1 cellular context compared by ENCODE assay signal in genomic region chr3:99925584-99925983, GRCh38.
TF ChIP-seq lines count a peak whose summit lies in the region.

No MANE protein-coding gene starts in this region.

TF ChIP-seq in HEK293, 187 proteins besides CTCF, POLR2A, EP300 and RAD21 (continued from another document and continues in another):
- TF ChIP-seq ZNF707 (tag by site-specific recombination; IDR thresholded peaks at IDR 0.05) (no peak), SP7 (tag by site-specific recombination; IDR thresholded peaks at IDR 0.05) (peak; percentile 19; the same call in 1 of the 2 replicates), TCF7L2 (IDR thresholded peaks at IDR 0.05; ENCODE audit: borderline replicate concordance, low read depth, low read length) (no peak), ZNF157 (tag by site-specific recombination; IDR thresholded peaks at IDR 0.05) (no peak), ZNF155 (tag by site-specific recombination; IDR thresholded peaks at IDR 0.05) (no peak), ZNF549 (tag by site-specific recombination; IDR thresholded peaks at IDR 0.05) (no peak), ZBTB26 (tag by site-specific recombination; optimal IDR thresholded peaks at IDR 0.05) (no peak), PRDM10 (tag by site-specific recombination; IDR thresholded peaks at IDR 0.05) (peak; percentile 71; the same call in 1 of the 2 replicates), ZNF585B (tag by site-specific recombination; IDR thresholded peaks at IDR 0.05) (no peak), ZNF274 (IDR thresholded peaks at IDR 0.05; ENCODE audit: low read length) (no peak), ZNF274 (tag by site-specific recombination; IDR thresholded peaks at IDR 0.05; ENCODE audit: borderline replicate concordance) (no peak), ZNF624 (tag by site-specific recombination; IDR thresholded peaks at IDR 0.05) (no peak), ZNF202 (tag by site-specific recombination; IDR thresholded peaks at IDR 0.05; ENCODE audit: borderline replicate concordance) (no peak), ZNF266 (tag by site-specific recombination; IDR thresholded peaks at IDR 0.05; ENCODE audit: low read depth) (no peak), SETDB1 (IDR thresholded peaks at IDR 0.05; ENCODE audit: insufficient read length, low read length) (no peak), ZNF658 (tag by site-specific recombination; IDR thresholded peaks at IDR 0.05) (no peak), ZNF341 (tag by site-specific recombination; IDR thresholded peaks at IDR 0.05; ENCODE audit: low read depth) (no peak), ZNF362 (tag by site-specific recombination; IDR thresholded peaks at IDR 0.05) (no peak), ZNF221 (tag by site-specific recombination; IDR thresholded peaks at IDR 0.05; ENCODE audit: borderline replicate concordance) (no peak), BCL11B (tag by site-specific recombination; IDR thresholded peaks at IDR 0.05; ENCODE audit: low read depth) (no peak), INSM2 (tag by site-specific recombination; IDR thresholded peaks at IDR 0.05) (0 out of 2 replicates have a peak, but pooled peaks have one; percentile 29), ZNF140 (tag by site-specific recombination; IDR thresholded peaks at IDR 0.05) (no peak), ZNF529 (tag by site-specific recombination; IDR thresholded peaks at IDR 0.05; ENCODE audit: insufficient replicate concordance) (no peak), ZNF394 (tag by site-specific recombination; IDR thresholded peaks at IDR 0.05; ENCODE audit: borderline replicate concordance) (peak; percentile 41; the same call in 1 of the 2 replicates), ZNF530 (tag by site-specific recombination; IDR thresholded peaks at IDR 0.05; ENCODE audit: low read depth) (no peak), ZFP41 (tag by site-specific recombination; IDR thresholded peaks at IDR 0.05; ENCODE audit: borderline replicate concordance) (no peak), ZIC2 (tag by site-specific recombination; IDR thresholded peaks at IDR 0.05) (peak; percentile 43; the same call in 1 of the 2 replicates), ZNF26 (tag by site-specific recombination; IDR thresholded peaks at IDR 0.05) (no peak), ZNF692 (tag by site-specific recombination; IDR thresholded peaks at IDR 0.05) (peak; percentile 22; the same call in 1 of the 2 replicates), ZNF843 (tag by site-specific recombination; IDR thresholded peaks at IDR 0.05) (peak; percentile 65), ZNF280D (tag by site-specific recombination; IDR thresholded peaks at IDR 0.05) (no peak), BCL11A (tag by site-specific recombination; IDR thresholded peaks at IDR 0.05; ENCODE audit: low read depth) (0 out of 2 replicates have a peak, but pooled peaks have one; percentile 24), ZNF335 (tag by site-specific recombination; conservative IDR thresholded peaks at IDR 0.05) (peak; percentile 71), ZNF626 (tag by site-specific recombination; IDR thresholded peaks at IDR 0.05) (no peak), ZNF521 (tag by site-specific recombination; IDR thresholded peaks at IDR 0.05) (no peak), MEIS1 (CRISPR knock-in tag; IDR thresholded peaks at IDR 0.05; ENCODE audit: borderline replicate concordance) (no peak), ZNF610 (tag by site-specific recombination; IDR thresholded peaks at IDR 0.05; ENCODE audit: borderline replicate concordance) (no peak), ZNF19 (tag by site-specific recombination; IDR thresholded peaks at IDR 0.05; ENCODE audit: low read depth) (no peak), ZNF513 (tag by site-specific recombination; IDR thresholded peaks at IDR 0.05) (no peak), ZNF639 (tag by site-specific recombination; IDR thresholded peaks at IDR 0.05) (peak; percentile 34; the same call in 1 of the 2 replicates), MYNN (tag by site-specific recombination; IDR thresholded peaks at IDR 0.05; ENCODE audit: borderline replicate concordance) (no peak), ZBTB1 (tag by site-specific recombination; IDR thresholded peaks at IDR 0.05) (no peak), ZSCAN23 (tag by site-specific recombination; IDR thresholded peaks at IDR 0.05) (no peak), ZSCAN5A (tag by site-specific recombination; IDR thresholded peaks at IDR 0.05) (no peak), FEZF1 (tag by site-specific recombination; IDR thresholded peaks at IDR 0.05) (peak; percentile 44; the same call in 1 of the 2 replicates), ZNF747 (tag by site-specific recombination; IDR thresholded peaks at IDR 0.05) (no peak), ZBTB20 (tag by site-specific recombination; IDR thresholded peaks at IDR 0.05) (no peak)
